In genomic region chr19:34260771-34261173, GRCh38 we compare ENCODE assay signal across 13 cellular contexts. TPM values are rescaled to one million over a fixed set of nuclear protein-coding genes. Genes with fewer than 3 reads are reported as not detected.
A peak's percentile ranks its signal among the peaks of the same experiment; 100 is the strongest.
DNase-seq lines count a peak whose midpoint lies in the region; ATAC-seq and TF ChIP-seq lines count a peak whose summit lies in the region.
"Had no signal": no experiment of that assay in that cellular context is flagged by ENCODE, and none has a peak within 500 bp of the region (broad histone marks: within the 10 kb centered on the region; RNA-seq: fewer than 3 reads in every experiment).

No MANE protein-coding gene starts in this region.

- H3K36me3 ChIP-seq in trophoblast cell (ENCODE audit: control insufficient read depth in 1 of 2, insufficient read depth in 2 of 2, low read length in 2 of 2) = no peaks in the 10 kb centered on the region

- H3K9me3 ChIP-seq in trophoblast cell (ENCODE audit: insufficient read depth, low read depth, low read length) = no peaks in the 10 kb centered on the region

- no peaks in the 10 kb centered on the region for H3K79me2 ChIP-seq in trophoblast cell (ENCODE audit: control insufficient read depth, insufficient read depth, low read length, poor library complexity)

- in situ Hi-C loops in GM13977 (cut with MboI; ENCODE audit: low pct_unique_long_range_greater_than_20kb, low sequenced_read_pairs, unreplicated experiment) = no loop called here

- no peak overlapping the region for H3K4me3 ChIP-seq in fibroblast of villous mesenchyme (ENCODE audit: low read depth, low read length)
- no peak overlapping the region for H3K4me3 ChIP-seq in trophoblast cell (ENCODE audit: low read depth, low read length)
- H3K4me3 ChIP-seq: skin epidermis had no signal

- H3K14ac ChIP-seq in trophoblast cell (ENCODE audit: low read length) = no peak overlapping the region

- no peak overlapping the region for H3K4me3 Mint-ChIP-seq in activated T-cell treated with anti-CD3 and anti-CD28 coated beads, Interleukin-2, amount 50 U/mL, for 72 hours
- H3K4me3 Mint-ChIP-seq: activated naive CD4-positive, alpha-beta T cell treated with anti-CD3 and anti-CD28 coated beads for 36 hours; effector memory CD8-positive, alpha-beta T cell had no signal

- H3K4ac ChIP-seq in trophoblast cell (ENCODE audit: low read depth, low read length) = no peak overlapping the region

- H4K12ac ChIP-seq in trophoblast cell (ENCODE audit: low read depth, low read length) = no peak overlapping the region

- peak; percentile 48 for ATAC-seq in SK-N-SH treated with all-trans-retinoic acid at 6 μM for 48 hours
- no peak for ATAC-seq in activated T-cell treated with anti-CD3 and anti-CD28 coated beads, Interleukin-2, amount 50 U/mL, for 72 hours (replicated peaks in 1 of 2)
- ATAC-seq: effector memory CD8-positive, alpha-beta T cell had no signal

- no peak overlapping the region for H3K23ac ChIP-seq in trophoblast cell (ENCODE audit: low read length)

- H2BK5ac ChIP-seq in trophoblast cell (ENCODE audit: low read depth, low read length, poor library complexity) = no peak overlapping the region

- peaks cover 0 to 6% of the 10 kb centered on the region in 2 donors for H3K36me3 Mint-ChIP-seq in activated T-cell treated with anti-CD3 and anti-CD28 coated beads, Interleukin-2, amount 50 U/mL, for 72 hours (ENCODE audit: insufficient read depth in 2 of 2)

- no peak overlapping the region for H2AK5ac ChIP-seq in trophoblast cell (ENCODE audit: low read length)

- no peak overlapping the region for H3K27ac Mint-ChIP-seq in activated T-cell treated with anti-CD3 and anti-CD28 coated beads, Interleukin-2, amount 50 U/mL, for 72 hours
- H3K27ac Mint-ChIP-seq: activated naive CD4-positive, alpha-beta T cell treated with anti-CD3 and anti-CD28 coated beads for 36 hours had no signal

- TF ChIP-seq CTCF in fibroblast of villous mesenchyme (IDR thresholded peaks at IDR 0.05; ENCODE audit: insufficient read depth, low read depth, low read length) (no peak), GM13977 (IDR thresholded peaks at IDR 0.05; ENCODE audit: extremely low read depth, insufficient read depth, missing control alignments) (no peak)

- H4K91ac ChIP-seq in trophoblast cell (ENCODE audit: low read depth, low read length) = no peak overlapping the region

- no peaks in the 10 kb centered on the region for H3K9me3 Mint-ChIP-seq in activated T-cell treated with anti-CD3 and anti-CD28 coated beads, Interleukin-2, amount 50 U/mL, for 72 hours
- H3K9me3 Mint-ChIP-seq: activated naive CD4-positive, alpha-beta T cell treated with anti-CD3 and anti-CD28 coated beads for 36 hours; effector memory CD8-positive, alpha-beta T cell had no signal

- no peak overlapping the region for H4K8ac ChIP-seq in trophoblast cell (ENCODE audit: low read depth, low read length)

- no peaks in the 10 kb centered on the region for H3K27me3 ChIP-seq in trophoblast cell (ENCODE audit: insufficient read depth, low read length)

- no CpG with 5 or more reads among the region's 6 CpGs for whole genome bisulfite sequencing in trophoblast cell (ENCODE audit: extremely low coverage, insufficient coverage, insufficient read length)

- peaks cover 58% of the 10 kb centered on the region for H3K4me1 Mint-ChIP-seq in activated T-cell treated with anti-CD3 and anti-CD28 coated beads, Interleukin-2, amount 50 U/mL, for 72 hours (ENCODE audit: low read depth)

- no peak overlapping the region for H2BK120ac ChIP-seq in trophoblast cell (ENCODE audit: insufficient read depth, low read length, poor library complexity)

- peak overlapping the region; percentile 25 for H3K4me2 ChIP-seq in trophoblast cell (ENCODE audit: low read length)

- H3K27me3 Mint-ChIP-seq in activated T-cell treated with anti-CD3 and anti-CD28 coated beads, Interleukin-2, amount 50 U/mL, for 72 hours (ENCODE audit: low read depth) = no peaks in the 10 kb centered on the region
- H3K27me3 Mint-ChIP-seq: effector memory CD8-positive, alpha-beta T cell had no signal

- H3K18ac ChIP-seq in trophoblast cell (ENCODE audit: low read length) = no peak overlapping the region

- DNase-seq in D341Med (ENCODE audit: low spot score) (peak; percentile 55), fibroblast of villous mesenchyme (ENCODE audit: low read depth) (peak; percentile 39), trophoblast cell (peak in 1 of 2 donors; percentile 32), amniotic stem cell (lab: John Stamatoyannopoulos, UW) (no peak), GM13977 (ENCODE audit: low spot score) (no peak), NAMALWA (ENCODE audit: low spot score) (no peak)
- no peak for DNase-seq in activated T-cell treated with anti-CD3 and anti-CD28 coated beads, Interleukin-2, amount 50 U/mL, for 72 hours
- DNase-seq: activated CD4-positive, alpha-beta T cell treated with anti-CD3 and anti-CD28 coated beads, Interleukin-2, amount 50 U/mL, for 4 hours; activated naive CD4-positive, alpha-beta T cell treated with anti-CD3 and anti-CD28 coated beads for 36 hours; effector memory CD8-positive, alpha-beta T cell; NCI-H510A had no signal

- no peak overlapping the region for H2BK12ac ChIP-seq in trophoblast cell (ENCODE audit: low read length)

- no peak overlapping the region for H3K27ac ChIP-seq in trophoblast cell (ENCODE audit: low read depth, low read length)
- H3K27ac ChIP-seq: skin epidermis had no signal

- H3K9ac ChIP-seq in trophoblast cell (ENCODE audit: low read length) = no peak overlapping the region

- H3K4me1 ChIP-seq in trophoblast cell (ENCODE audit: control insufficient read depth in 1 of 2, insufficient read depth in 2 of 2, low read length in 2 of 2) = peaks cover 11 to 14% of the 10 kb centered on the region in 2 experiments

- H2AFZ ChIP-seq in trophoblast cell (ENCODE audit: insufficient read depth, low read length, poor library complexity) = no peak overlapping the region

- H3K79me1 ChIP-seq in trophoblast cell (ENCODE audit: low read length) = no peaks in the 10 kb centered on the region

TF ChIP-seq in SK-N-SH treated with all-trans-retinoic acid at 6 μM for 48 hours, 23 proteins besides CTCF, POLR2A, EP300 and RAD21:
- TF ChIP-seq CSDC2 (CRISPR knock-in tag; IDR thresholded peaks at IDR 0.05) (no peak), BACH2 (CRISPR knock-in tag; IDR thresholded peaks at IDR 0.05; ENCODE audit: borderline replicate concordance) (no peak), POU6F1 (CRISPR knock-in tag; IDR thresholded peaks at IDR 0.05; ENCODE audit: borderline replicate concordance, low read depth) (no peak), TCF4 (CRISPR knock-in tag; IDR thresholded peaks at IDR 0.05; ENCODE audit: borderline replicate concordance) (no peak), ISL1 (CRISPR knock-in tag; IDR thresholded peaks at IDR 0.05) (peak; percentile 70)

RNA-seq across cellular contexts. Expression of gene GARRE1, which starts 6.4 kb away (rescaled TPM):
- 14.5 and 16.8 TPM in 2 replicates for total RNA-seq in fibroblast of villous mesenchyme
- 26.4 and 28.0 TPM in 2 replicates for polyA plus RNA-seq in trophoblast cell (2013)
- 10 to 100 TPM; 13.2 to 17.9 TPM for total RNA-seq in activated T-cell treated with anti-CD3 and anti-CD28 coated beads, Interleukin-2, amount 50 U/mL, for 72 hours

Comparison
In these comparisons a context has a peak if more than half of its experiments do, and no peak if none do; other contexts are left out.
1. DNase-seq: peak in D341Med (single experiment) and fibroblast of villous mesenchyme (single experiment); none in amniotic stem cell (single experiment), GM13977 (single experiment), activated T-cell treated with anti-CD3 and anti-CD28 coated beads, Interleukin-2, amount 50 U/mL, for 72 hours (0 of 2) and NAMALWA (single experiment).